In the genomic region with DNA sequence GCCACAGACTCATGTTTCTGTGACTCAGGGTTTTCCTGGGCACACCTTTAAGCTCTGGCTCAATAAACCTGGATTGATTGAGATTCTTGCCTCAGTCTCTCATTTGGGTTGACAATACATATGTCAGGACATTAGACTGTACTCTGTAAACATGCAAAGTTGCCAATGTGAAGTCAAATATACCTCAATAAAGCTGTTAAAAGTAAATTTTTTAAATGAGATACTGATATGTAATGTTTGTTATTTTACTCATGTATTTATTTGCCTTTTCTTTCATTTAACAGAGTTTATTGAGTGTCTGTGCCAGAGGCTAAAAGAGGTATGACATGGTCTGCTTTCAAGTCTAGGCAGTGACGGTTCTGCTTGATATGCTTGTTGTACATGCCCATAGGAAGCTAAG, we compare ENCODE assay signal across 1 cellular context.
TF ChIP-seq lines count a peak whose summit lies in the region.

No MANE protein-coding gene starts in this region.

TF ChIP-seq in IMR-90, 13 proteins besides CTCF, POLR2A, EP300 and RAD21 (continued from another document):
- TF ChIP-seq RFX5 (IDR thresholded peaks at IDR 0.05; ENCODE audit: low read depth, low read length) (no peak), USF2 (IDR thresholded peaks at IDR 0.05; ENCODE audit: low read depth, low read length) (no peak), MXI1 (IDR thresholded peaks at IDR 0.05; ENCODE audit: borderline replicate concordance, low read depth, low read length) (no peak), SMC3 (IDR thresholded peaks at IDR 0.05; ENCODE audit: low read depth, low read length) (no peak), CEBPB (IDR thresholded peaks at IDR 0.05; ENCODE audit: low read depth, low read length) (no peak), CHD1 (IDR thresholded peaks at IDR 0.05; ENCODE audit: low read depth, low read length) (no peak), NFE2L2 (IDR thresholded peaks at IDR 0.05; ENCODE audit: low read depth, low read length) (no peak), MAFK (IDR thresholded peaks at IDR 0.05; ENCODE audit: low read depth, low read length) (no peak), MAZ (IDR thresholded peaks at IDR 0.05; ENCODE audit: borderline replicate concordance, low read depth, low read length) (no peak), FOS (IDR thresholded peaks at IDR 0.05; ENCODE audit: low read depth, low read length) (no peak)
- TF ChIP-seq, protein P1, sequence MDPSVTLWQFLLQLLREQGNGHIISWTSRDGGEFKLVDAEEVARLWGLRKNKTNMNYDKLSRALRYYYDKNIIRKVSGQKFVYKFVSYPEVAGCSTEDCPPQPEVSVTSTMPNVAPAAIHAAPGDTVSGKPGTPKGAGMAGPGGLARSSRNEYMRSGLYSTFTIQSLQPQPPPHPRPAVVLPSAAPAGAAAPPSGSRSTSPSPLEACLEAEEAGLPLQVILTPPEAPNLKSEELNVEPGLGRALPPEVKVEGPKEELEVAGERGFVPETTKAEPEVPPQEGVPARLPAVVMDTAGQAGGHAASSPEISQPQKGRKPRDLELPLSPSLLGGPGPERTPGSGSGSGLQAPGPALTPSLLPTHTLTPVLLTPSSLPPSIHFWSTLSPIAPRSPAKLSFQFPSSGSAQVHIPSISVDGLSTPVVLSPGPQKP (IDR thresholded peaks at IDR 0.05; ENCODE audit: borderline replicate concordance, low read depth, low read length): no peak
